16 cellular contexts compared by ENCODE assay signal in the genomic region with DNA sequence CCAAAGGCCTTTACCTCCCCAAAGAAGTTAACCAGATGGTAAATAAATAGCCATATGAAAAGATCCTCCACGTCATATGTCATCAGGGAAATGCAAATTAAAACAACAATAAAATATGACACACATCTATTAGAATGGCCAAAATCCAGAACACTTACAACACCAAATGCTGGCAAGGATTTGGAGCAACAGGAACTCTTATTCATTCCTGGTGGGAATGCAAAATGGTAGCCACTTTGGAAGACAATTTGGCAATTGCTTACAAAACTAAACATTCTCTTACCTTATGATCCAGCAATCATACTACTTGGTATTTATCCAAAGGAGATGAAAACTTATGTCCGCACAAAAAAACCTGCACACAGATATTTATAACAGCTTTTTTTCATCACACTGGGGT. TPM values are rescaled to one million over a fixed set of nuclear protein-coding genes. Genes with fewer than 3 reads are reported as not detected.
A peak's percentile ranks its signal among the peaks of the same experiment; 100 is the strongest.
DNase-seq lines count a peak whose midpoint lies in the region; ATAC-seq and TF ChIP-seq lines count a peak whose summit lies in the region.
"Had no signal": no experiment of that assay in that cellular context is flagged by ENCODE, and none has a peak within 500 bp of the region (broad histone marks: within the 10 kb centered on the region; RNA-seq: fewer than 3 reads in every experiment).

No MANE protein-coding gene starts in this region.

- H3K4me1 Mint-ChIP-seq in CD8-positive, alpha-beta memory T cell, result peaks cover 46 to 72% (median 71%) of the 10 kb centered on the region in 3 donors
- peaks cover 43 to 64% (median 52%) of the 10 kb centered on the region in 3 donors for H3K4me1 Mint-ChIP-seq in T-cell
- H3K4me1 Mint-ChIP-seq in naive B cell, result peaks cover 44 to 69% (median 63%) of the 10 kb centered on the region in 3 donors

- intact Hi-C loops in left ventricle myocardium superior (cut with micrococcal nuclease), result no loop called here
- intact Hi-C loops in dorsolateral prefrontal cortex (cut with DNase I), result no loop called here

- POLR2A ChIA-PET in CD8-positive, alpha-beta memory T cell (lab: Charles Lee), result no interaction called here
- POLR2A ChIA-PET in T-cell (lab: Charles Lee), result no interaction called here

- H3K4me1 ChIP-seq in CD8-positive, alpha-beta memory T cell (ENCODE audit: insufficient read depth, low read length), result peaks cover 29% of the 10 kb centered on the region

- H3K36me3 Mint-ChIP-seq in CD8-positive, alpha-beta memory T cell, result peaks cover 2 to 32% (median 3%) of the 10 kb centered on the region in 3 donors
- H3K36me3 Mint-ChIP-seq in T-cell, result peaks cover 39% of the 10 kb centered on the region
- H3K36me3 Mint-ChIP-seq in naive B cell, result peaks cover 17 to 28% of the 10 kb centered on the region in 2 donors

- H3K4me3 Mint-ChIP-seq in CD8-positive, alpha-beta memory T cell, result peak overlapping the region in 3 of 7 donors; percentile 43 to 99 (median 52)
- H3K4me3 Mint-ChIP-seq in T-cell, result peak overlapping the region in 2 of 3 donors; percentile 31 to 96
- peak overlapping the region in 4 of 8 donors; percentile 29 to 92 (median 56) for H3K4me3 Mint-ChIP-seq in naive B cell
- H3K4me3 Mint-ChIP-seq: endodermal cell had no signal

- no peaks in the 10 kb centered on the region for H3K36me3 ChIP-seq in CD8-positive, alpha-beta memory T cell (ENCODE audit: insufficient read depth, low read length)

- H3K9me3 ChIP-seq in CD8-positive, alpha-beta memory T cell (ENCODE audit: low read length), result no peaks in the 10 kb centered on the region
- H3K9me3 ChIP-seq: lower lobe of right lung, SJSA1 had no signal

- no peak for ATAC-seq in T-cell (replicated peaks in 1 of 4)
- no peak for ATAC-seq in naive B cell (ENCODE audit: low read depth in 2 of 2)
- no peak for ATAC-seq in left ventricle myocardium superior
- ATAC-seq in HG03135 (IDR thresholded peaks at IDR 0.05; ENCODE audit: unreplicated experiment), result no peak
- no peak for ATAC-seq in GM21515 (IDR thresholded peaks at IDR 0.05; ENCODE audit: unreplicated experiment)
- ATAC-seq: foreskin keratinocyte, GM12878, lower lobe of right lung had no signal

- no peaks in the 10 kb centered on the region for H3K9me3 Mint-ChIP-seq in CD8-positive, alpha-beta memory T cell
- H3K9me3 Mint-ChIP-seq in T-cell (no peaks in the 10 kb centered on the region), naive B cell (no peaks in the 10 kb centered on the region)
- H3K9me3 Mint-ChIP-seq: endodermal cell had no signal

- H3K27ac ChIP-seq in 22Rv1, result peak overlapping the region; percentile 95
- no peak overlapping the region for H3K27ac ChIP-seq in CD8-positive, alpha-beta memory T cell (ENCODE audit: low read depth, low read length)
- no peak overlapping the region for H3K27ac ChIP-seq in dorsolateral prefrontal cortex
- H3K27ac ChIP-seq: foreskin keratinocyte, SJSA1 had no signal

- H3K4me3 ChIP-seq in CD8-positive, alpha-beta memory T cell (ENCODE audit: low read length), result no peak overlapping the region
- peak overlapping the region in 1 of 59 donors; percentile 93 for H3K4me3 ChIP-seq in dorsolateral prefrontal cortex
- H3K4me3 ChIP-seq: SJSA1 had no signal

- H3K27me3 Mint-ChIP-seq in CD8-positive, alpha-beta memory T cell, result no peaks in the 10 kb centered on the region
- H3K27me3 Mint-ChIP-seq in T-cell (no peaks in the 10 kb centered on the region), naive B cell (no peaks in the 10 kb centered on the region)

- no peak for DNase-seq in CD8-positive, alpha-beta memory T cell
- DNase-seq in T-cell (no peak), naive B cell (no peak), left ventricle myocardium superior (no peak), dorsolateral prefrontal cortex (no peak)
- DNase-seq: activated CD8-positive, alpha-beta memory T cell treated with anti-CD3 and anti-CD28 coated beads for 24 hours; endodermal cell; foreskin keratinocyte; lower lobe of right lung; NCI-H1105 treated with DMSO at 0.1 percent for 48 hours; NCI-H226 had no signal

- CTCF ChIA-PET in CD8-positive, alpha-beta memory T cell (lab: Charles Lee), result no interaction called here
- CTCF ChIA-PET in T-cell (lab: Charles Lee), result no interaction called here

- no peaks in the 10 kb centered on the region for H3K27me3 ChIP-seq in CD8-positive, alpha-beta memory T cell (ENCODE audit: insufficient read depth, low read length, poor library complexity, severe bottlenecking)
- H3K27me3 ChIP-seq in dorsolateral prefrontal cortex, result no peaks in the 10 kb centered on the region
- H3K27me3 ChIP-seq: foreskin keratinocyte, SJSA1 had no signal

- TF ChIP-seq CTCF in 22Rv1 (IDR thresholded peaks at IDR 0.05) (no peak), dorsolateral prefrontal cortex (IDR thresholded peaks at IDR 0.05 in 54 of 56, conservative IDR thresholded peaks at IDR 0.05 in 2 of 56; ENCODE audit: low read depth in 1 of 56, partially characterized antibody in 56 of 56) (no peak)

- peak overlapping the region in 7 of 8 donors; percentile 15 to 92 (median 51) for H3K27ac Mint-ChIP-seq in CD8-positive, alpha-beta memory T cell
- peak overlapping the region; percentile 28 to 98 for H3K27ac Mint-ChIP-seq in T-cell
- peak overlapping the region in 4 of 6 donors; percentile 36 to 97 (median 49) for H3K27ac Mint-ChIP-seq in naive B cell
- H3K27ac Mint-ChIP-seq: endodermal cell had no signal

RNA-seq across cellular contexts. Expression of a gene that starts 1.3 kb away (rescaled TPM):
- 10 to 100 TPM; 75.5 to 81.7 TPM for total RNA-seq in CD8-positive, alpha-beta memory T cell
- 70.8 TPM for polyA plus RNA-seq in CD8-positive, alpha-beta memory T cell
- total RNA-seq in T-cell (10 to 100 TPM; 57.7 to 77.0 (median 68.2) TPM), left ventricle myocardium superior (27.9 TPM), dorsolateral prefrontal cortex (10 to 100 TPM; 31.0 to 62.5 (median 45.1) TPM)
- polyA plus RNA-seq in naive B cell (ENCODE audit: low read depth in 6 of 6), result 100 to 1,000 TPM; 132 to 167 (median 136) TPM
